ENCODE assay signal across 32 cellular contexts in the genomic region with DNA sequence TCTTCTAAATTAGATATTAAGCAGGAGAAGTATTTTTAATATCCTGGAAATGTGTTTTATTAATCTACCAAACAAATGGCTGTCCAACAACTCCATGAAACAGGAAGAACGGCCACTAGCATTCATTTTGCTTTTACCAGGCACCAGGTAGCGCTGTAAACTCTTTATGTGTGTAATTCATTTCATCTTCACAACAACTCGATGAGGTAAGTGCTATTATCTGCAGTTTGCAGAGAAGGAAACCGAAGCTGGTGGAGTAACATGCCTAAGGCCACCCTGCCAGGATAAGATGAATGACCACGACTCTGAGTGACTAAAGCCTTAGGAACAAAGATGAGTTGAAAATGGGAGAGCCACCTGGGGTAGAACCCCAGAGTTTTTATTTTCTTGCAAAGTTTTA.
A peak's percentile ranks its signal among the peaks of the same experiment; 100 is the strongest.
DNase-seq lines count a peak whose midpoint lies in the region; ATAC-seq and TF ChIP-seq lines count a peak whose summit lies in the region.
"Had no signal": no experiment of that assay in that cellular context is flagged by ENCODE, and none has a peak within 500 bp of the region (broad histone marks: within the 10 kb centered on the region; RNA-seq: fewer than 3 reads in every experiment).

No MANE protein-coding gene starts in this region.

- no peak overlapping the region for H3K4me2 ChIP-seq in PC-3 (ENCODE audit: low read length)
- H3K4me2 ChIP-seq in trophoblast cell (ENCODE audit: low read length) = no peak overlapping the region

- no peaks in the 10 kb centered on the region for H3K4me1 Mint-ChIP-seq in CD4-positive, alpha-beta memory T cell
- H3K4me1 Mint-ChIP-seq: activated naive CD8-positive, alpha-beta T cell treated with anti-CD3 and anti-CD28 coated beads, Interleukin-2, amount 10 ng/mL, durations not matched to agents 7 days and 5 days; central memory CD8-positive, alpha-beta T cell had no signal

- H3K4me3 Mint-ChIP-seq in CD4-positive, alpha-beta memory T cell = no peak overlapping the region
- H3K4me3 Mint-ChIP-seq: activated naive CD8-positive, alpha-beta T cell treated with anti-CD3 and anti-CD28 coated beads, Interleukin-2, amount 10 ng/mL, durations not matched to agents 7 days and 5 days; central memory CD8-positive, alpha-beta T cell; neural crest cell had no signal

- peak; percentile 31 for DNase-seq in H4 (ENCODE audit: low spot score)
- peak; percentile 24 for DNase-seq in PC-3
- DNase-seq in fibroblast of peridontal ligament (ENCODE audit: extremely low read depth) = peak; percentile 13
- DNase-seq in trophoblast cell = peak; percentile 53 to 78
- no peak for DNase-seq in GM19238 (ENCODE audit: insufficient read length, low spot score)
- DNase-seq in CD4-positive, alpha-beta memory T cell = no peak
- DNase-seq in NCI-H748 treated with DMSO at 0.1 percent for 48 hours (lab: John Stamatoyannopoulos, UW) = no peak
- DNase-seq: activated CD4-positive, alpha-beta T cell treated with anti-CD3 and anti-CD28 coated beads for 4 hours; activated gamma-delta T cell; activated naive CD8-positive, alpha-beta T cell treated with anti-CD3 and anti-CD28 coated beads, Interleukin-2, amount 10 ng/mL, durations not matched to agents 7 days and 5 days; activated T-cell treated with anti-CD3 and anti-CD28 coated beads, Interleukin-2, amount 50 U/mL, for 1 hour; dermis blood vessel endothelial cell; glutamatergic neuron; Karpas-422; kidney; lower lobe of right lung; NCI-H146; NCI-H2107; NCI-H446 treated with DMSO at 0.1 percent for 48 hours; posterior cingulate gyrus; SHP77; stimulated activated naive CD8-positive, alpha-beta T cell treated with anti-CD3 and anti-CD28 coated beads, Interleukin-15, Interleukin-2, amounts not matched to agents 100 U/mL and 50 U/mL, for 24 hours; SW 1271; T-helper 9 cell; testis; uterus had no signal

- intact Hi-C loops in PC-3 (cut with micrococcal nuclease) = no loop called here
- intact Hi-C loops in CD4-positive, alpha-beta memory T cell (cut with micrococcal nuclease) = no loop called here

- no peak for TF ChIP-seq CTCF in PC-3 (conservative IDR thresholded peaks at IDR 0.05; ENCODE audit: low read depth, low read length)

- no peak overlapping the region for H2BK120ac ChIP-seq in trophoblast cell (ENCODE audit: insufficient read depth, low read length, poor library complexity)

- no peak overlapping the region for H3K18ac ChIP-seq in trophoblast cell (ENCODE audit: low read length)

- CTCF ChIA-PET in PC-3 (lab: Charles Lee) = no interaction called here
- CTCF ChIA-PET in CD4-positive, alpha-beta memory T cell (lab: Charles Lee; ENCODE audit: partially characterized antibody) = no interaction called here

- H3K79me1 ChIP-seq in trophoblast cell (ENCODE audit: low read length) = peaks cover 2% of the 10 kb centered on the region

- WGBS in trophoblast cell (ENCODE audit: extremely low coverage, insufficient coverage, insufficient read length) = no CpG with 5 or more reads among the region's 5 CpGs

- H3K27me3 ChIP-seq in PC-3 (ENCODE audit: low read length) = no peaks in the 10 kb centered on the region
- no peaks in the 10 kb centered on the region for H3K27me3 ChIP-seq in trophoblast cell (ENCODE audit: insufficient read depth, low read length)
- H3K27me3 ChIP-seq in CD4-positive, alpha-beta memory T cell (ENCODE audit: insufficient read depth, low read length) = no peaks in the 10 kb centered on the region
- H3K27me3 ChIP-seq: testis, uterus had no signal

- H4K91ac ChIP-seq in trophoblast cell (ENCODE audit: low read depth, low read length) = no peak overlapping the region

- H3K79me2 ChIP-seq in PC-3 (ENCODE audit: low read length) = no peaks in the 10 kb centered on the region
- H3K79me2 ChIP-seq in trophoblast cell (ENCODE audit: control insufficient read depth, insufficient read depth, low read length, poor library complexity) = peaks cover 5% of the 10 kb centered on the region

- no peak overlapping the region for H4K8ac ChIP-seq in trophoblast cell (ENCODE audit: low read depth, low read length)

- H2AFZ ChIP-seq in PC-3 (ENCODE audit: low read length) (no peak overlapping the region), trophoblast cell (ENCODE audit: insufficient read depth, low read length, poor library complexity) (no peak overlapping the region)

- H4K20me1 ChIP-seq in PC-3 (ENCODE audit: low read length) = no peaks in the 10 kb centered on the region

- H2BK12ac ChIP-seq in trophoblast cell (ENCODE audit: low read length) = no peak overlapping the region

- no peak overlapping the region for H2AK5ac ChIP-seq in trophoblast cell (ENCODE audit: low read length)

- peaks cover 0 to 3% of the 10 kb centered on the region in 2 donors for H3K27me3 Mint-ChIP-seq in CD4-positive, alpha-beta memory T cell
- H3K27me3 Mint-ChIP-seq: activated naive CD8-positive, alpha-beta T cell treated with anti-CD3 and anti-CD28 coated beads, Interleukin-2, amount 10 ng/mL, durations not matched to agents 7 days and 5 days; central memory CD8-positive, alpha-beta T cell had no signal

- H3K9me2 ChIP-seq in PC-3 (replicated peaks; ENCODE audit: low read length) = no peaks in the 10 kb centered on the region

- H3K4me1 ChIP-seq in PC-3 (ENCODE audit: insufficient read depth, low read length) (no peaks in the 10 kb centered on the region), trophoblast cell (ENCODE audit: control insufficient read depth in 1 of 2, insufficient read depth in 2 of 2, low read length in 2 of 2) (peaks cover 7 to 18% of the 10 kb centered on the region in 2 experiments)
- no peaks in the 10 kb centered on the region for H3K4me1 ChIP-seq in CD4-positive, alpha-beta memory T cell (ENCODE audit: insufficient read depth, low read length)
- H3K4me1 ChIP-seq: lower lobe of right lung, uterus had no signal

- no peak overlapping the region for H4K12ac ChIP-seq in trophoblast cell (ENCODE audit: low read depth, low read length)

- H3K36me3 ChIP-seq in PC-3 (ENCODE audit: low read depth, low read length) (no peaks in the 10 kb centered on the region), trophoblast cell (ENCODE audit: control insufficient read depth in 1 of 2, insufficient read depth in 2 of 2, low read length in 2 of 2) (peaks cover 9 to 28% of the 10 kb centered on the region in 2 experiments)
- H3K36me3 ChIP-seq in CD4-positive, alpha-beta memory T cell (ENCODE audit: insufficient read depth, low read length) = no peaks in the 10 kb centered on the region
- H3K36me3 ChIP-seq: HAP-1, lower lobe of right lung, uterus had no signal

- ATAC-seq in PC-3 = no peak
- ATAC-seq in HG03039 (IDR thresholded peaks at IDR 0.05; ENCODE audit: unreplicated experiment) = no peak
- ATAC-seq: HepG2; lower lobe of right lung; stimulated activated naive CD8-positive, alpha-beta T cell treated with anti-CD3 and anti-CD28 coated beads, Interleukin-15, Interleukin-2, amounts not matched to agents 100 U/mL and 50 U/mL, for 24 hours had no signal

- no peak overlapping the region for H3K9ac ChIP-seq in PC-3 (ENCODE audit: low read length)
- no peak overlapping the region for H3K9ac ChIP-seq in trophoblast cell (ENCODE audit: low read length)

- POLR2A ChIA-PET in PC-3 (lab: Charles Lee; ENCODE audit: unreplicated experiment) = no interaction called here
- POLR2A ChIA-PET in CD4-positive, alpha-beta memory T cell (lab: Charles Lee; ENCODE audit: partially characterized antibody) = no interaction called here

- peaks cover 0 to 10% (median 1%) of the 10 kb centered on the region in 8 donors for H3K9me3 Mint-ChIP-seq in CD4-positive, alpha-beta memory T cell
- H3K9me3 Mint-ChIP-seq: activated naive CD8-positive, alpha-beta T cell treated with anti-CD3 and anti-CD28 coated beads, Interleukin-2, amount 10 ng/mL, durations not matched to agents 7 days and 5 days had no signal

- H3K27ac ChIP-seq in PC-3 (ENCODE audit: low read length) (no peak overlapping the region), trophoblast cell (ENCODE audit: low read depth, low read length) (no peak overlapping the region)
- H3K27ac ChIP-seq in CD4-positive, alpha-beta memory T cell (ENCODE audit: low read depth, low read length) = no peak overlapping the region
- H3K27ac ChIP-seq: lower lobe of right lung, testis, uterus, VCaP had no signal

- H2BK5ac ChIP-seq in trophoblast cell (ENCODE audit: low read depth, low read length, poor library complexity) = no peak overlapping the region

- H3K36me3 Mint-ChIP-seq in CD4-positive, alpha-beta memory T cell = no peaks in the 10 kb centered on the region
- H3K36me3 Mint-ChIP-seq: activated naive CD8-positive, alpha-beta T cell treated with anti-CD3 and anti-CD28 coated beads, Interleukin-2, amount 10 ng/mL, durations not matched to agents 7 days and 5 days had no signal

- H3K27ac Mint-ChIP-seq in CD4-positive, alpha-beta memory T cell = no peak overlapping the region
- H3K27ac Mint-ChIP-seq: activated naive CD8-positive, alpha-beta T cell treated with anti-CD3 and anti-CD28 coated beads, Interleukin-2, amount 10 ng/mL, durations not matched to agents 7 days and 5 days had no signal

- H3K14ac ChIP-seq in trophoblast cell (ENCODE audit: low read length) = no peak overlapping the region

- H3K9me3 ChIP-seq in PC-3 (ENCODE audit: low read length) (no peaks in the 10 kb centered on the region), trophoblast cell (ENCODE audit: insufficient read depth, low read depth, low read length) (no peaks in the 10 kb centered on the region)
- no peaks in the 10 kb centered on the region for H3K9me3 ChIP-seq in CD4-positive, alpha-beta memory T cell (ENCODE audit: control insufficient read depth in 1 of 2, low read length in 2 of 2)
- H3K9me3 ChIP-seq: HAP-1, lower lobe of right lung, testis, uterus had no signal

- no peak overlapping the region for H3K4me3 ChIP-seq in PC-3 (ENCODE audit: low read length)
- H3K4me3 ChIP-seq in trophoblast cell (ENCODE audit: low read depth, low read length) = no peak overlapping the region
- no peak overlapping the region for H3K4me3 ChIP-seq in CD4-positive, alpha-beta memory T cell (ENCODE audit: low read length in 2 of 2)
- H3K4me3 ChIP-seq: HAP-1, lower lobe of right lung, testis, uterus had no signal

- H3K23ac ChIP-seq in trophoblast cell (ENCODE audit: low read length) = no peak overlapping the region

- no peaks in the 10 kb centered on the region for H3F3A ChIP-seq in PC-3 (ENCODE audit: low read length, unreplicated experiment)

- BruUV-seq in PC-3 (replicated peaks; lab: Mats Ljungman, UMichigan) = no TSS peak

- no peak overlapping the region for H3K4ac ChIP-seq in trophoblast cell (ENCODE audit: low read depth, low read length)

Comparison
In these comparisons a context has a peak if more than half of its experiments do, and no peak if none do; other contexts are left out.
1. DNase-seq: peak in H4 (single experiment), PC-3 (single experiment), fibroblast of peridontal ligament (single experiment) and trophoblast cell (2 of 2); none in GM19238 (single experiment), CD4-positive, alpha-beta memory T cell (0 of 5) and NCI-H748 treated with DMSO at 0.1 percent for 48 hours (single experiment).